In the genomic region with DNA sequence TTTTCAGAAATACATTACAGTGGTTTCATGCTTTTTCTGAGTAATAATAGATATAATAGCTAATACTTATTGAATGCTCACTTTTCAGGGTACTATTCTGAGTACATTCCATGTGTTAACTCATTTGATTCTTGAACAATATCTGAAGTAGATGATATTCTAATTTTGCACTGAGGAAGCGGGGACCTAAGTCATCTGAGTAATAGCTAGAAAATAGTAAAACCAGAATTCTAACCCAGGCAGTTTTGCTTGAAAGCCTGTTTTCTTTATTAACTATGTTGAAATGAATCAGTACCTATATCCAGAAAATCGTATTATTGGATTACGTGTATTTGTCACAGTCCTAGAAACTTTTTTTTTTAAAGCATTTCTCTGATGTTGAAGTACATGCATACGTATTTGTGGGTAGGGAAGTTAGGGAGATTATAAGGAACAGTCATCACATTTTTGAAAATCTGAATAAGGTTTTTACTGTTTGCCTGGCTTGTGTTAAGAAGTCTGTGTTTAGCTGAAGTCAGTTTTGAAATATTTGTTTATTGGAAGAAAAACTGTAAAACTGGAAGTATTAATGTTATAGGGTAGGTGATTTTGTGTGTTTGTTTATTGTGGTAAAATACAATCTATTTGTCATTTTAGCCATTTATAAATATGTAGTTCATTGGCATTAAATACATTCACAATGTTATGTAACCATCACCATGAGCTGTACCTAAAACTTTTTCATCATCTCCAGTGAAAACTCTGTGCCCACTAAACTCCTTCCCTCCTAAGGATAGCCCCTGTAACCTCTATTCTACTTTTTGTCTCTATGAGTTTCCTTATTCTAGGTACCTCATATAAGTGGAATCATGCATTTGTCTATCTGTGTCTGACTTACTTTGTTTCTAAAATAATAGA, we compare ENCODE assay signal across 14 cellular contexts.
DNase-seq lines count a peak whose midpoint lies in the region; ATAC-seq, FAIRE-seq and TF ChIP-seq lines count a peak whose summit lies in the region.
"Had no signal": no experiment of that assay in that cellular context is flagged by ENCODE, and none has a peak within 500 bp of the region (broad histone marks: within the 10 kb centered on the region; RNA-seq: fewer than 3 reads in every experiment).

No MANE protein-coding gene starts in this region.

- no peak for TF ChIP-seq CTCF in GM06990 (IDR thresholded peaks at IDR 0.05; ENCODE audit: insufficient read depth, low read length, poor library complexity, severe bottlenecking)

- DNase-seq in GM06990 (ENCODE audit: extremely low read depth, insufficient read length) (peak; percentile 56), hypothalamus (lab: John Stamatoyannopoulos, UW) (no peak), HUDEP-2 (lab: John Stamatoyannopoulos, UW; ENCODE audit: unreplicated experiment in 76 of 76) (no peak), urothelium cell line (ENCODE audit: low spot score) (no peak)
- DNase-seq in activated naive CD4-positive, alpha-beta T cell (lab: John Stamatoyannopoulos, UW) = no peak
- DNase-seq: cortex of kidney; DMS 273 treated with DMSO at 0.1 percent for 48 hours; NCI-H1105 treated with DMSO at 0.1 percent for 48 hours; NCI-H69; stimulated activated CD4-positive, alpha-beta T cell treated with anti-CD3 and anti-CD28 coated beads, Interleukin-1b, Interleukin-23, amount 100 ng/mL, for 48 hours; stimulated activated naive B cell treated with anti-CD40 and anti-IgM and Interleukin-4, amounts not matched to agents 10 μg/mL and 1 μg/mL and 100 μg/mL, for 72 hours had no signal

- FAIRE-seq in urothelium cell line (lab: Jason Lieb, UNC) = no peak

- H3K36me3 ChIP-seq in GM06990 (ENCODE audit: control insufficient read depth, insufficient read depth, low read length) = peaks cover 5% of the 10 kb centered on the region

- peak; percentile 54 for ATAC-seq in GM18867 (IDR thresholded peaks at IDR 0.05; ENCODE audit: unreplicated experiment)
- ATAC-seq in HG02623 (IDR thresholded peaks at IDR 0.05; ENCODE audit: unreplicated experiment) = peak; percentile 76
- peak; percentile 66 for ATAC-seq in HG03571 (IDR thresholded peaks at IDR 0.05; ENCODE audit: unreplicated experiment)

- no peaks in the 10 kb centered on the region for H3K27me3 ChIP-seq in GM06990 (replicated peaks; ENCODE audit: control insufficient read depth, insufficient read depth, low read length)

- no peak overlapping the region for H3K4me3 ChIP-seq in GM06990 (replicated peaks; ENCODE audit: low read depth, low read length)
